31 cellular contexts compared by ENCODE assay signal in the genomic region with DNA sequence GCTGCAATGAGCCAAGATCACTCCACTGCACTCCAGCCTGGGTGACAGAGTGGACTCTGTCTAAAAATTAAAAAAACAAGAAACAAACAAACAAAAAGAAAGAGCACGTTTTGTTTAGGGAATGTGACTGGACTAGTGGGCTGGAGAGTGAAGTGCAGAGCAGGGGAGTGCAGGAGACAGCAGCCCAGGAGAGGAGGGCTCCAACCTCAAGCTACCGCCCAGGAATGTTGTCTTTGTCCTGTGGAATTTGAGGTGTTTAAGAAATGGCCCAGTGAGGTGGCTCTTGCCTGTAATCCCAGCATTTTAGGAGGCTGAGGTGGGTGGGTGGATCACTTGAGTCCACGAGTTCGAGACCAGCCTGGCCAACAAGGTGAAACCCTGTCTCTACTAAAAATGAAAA. TPM values are rescaled to one million over a fixed set of nuclear protein-coding genes. Genes with fewer than 3 reads are reported as not detected.
DNase-seq lines count a peak whose midpoint lies in the region; ATAC-seq, FAIRE-seq and TF ChIP-seq lines count a peak whose summit lies in the region.
"Had no signal": no experiment of that assay in that cellular context is flagged by ENCODE, and none has a peak within 500 bp of the region (broad histone marks: within the 10 kb centered on the region; RNA-seq: fewer than 3 reads in every experiment).

No MANE protein-coding gene starts in this region.

- H3K56ac ChIP-seq in H1 (replicated peaks; ENCODE audit: insufficient read length, low read depth, low read length) (no peak overlapping the region), mesendoderm (ENCODE audit: low read length) (no peak overlapping the region)

- peaks cover 4% of the 10 kb centered on the region; the same call in 1 of the 3 replicates for H3K4me1 Mint-ChIP-seq in GM23338

- H3K9me3 Mint-ChIP-seq in GM23338 = no peaks in the 10 kb centered on the region
- H3K9me3 Mint-ChIP-seq: CD4-positive, alpha-beta T cell; HFFc6 had no signal

- no peaks in the 10 kb centered on the region for H3K23me2 ChIP-seq in H1 (ENCODE audit: low read depth, low read length)

- H3K79me2 ChIP-seq in GM23338 (replicated peaks; ENCODE audit: insufficient read depth) (no peaks in the 10 kb centered on the region), H1 (ENCODE audit: control insufficient read depth in 1 of 2, insufficient read depth in 2 of 2, low read length in 2 of 2) (no peaks in the 10 kb centered on the region), mesendoderm (ENCODE audit: control insufficient read depth, insufficient read depth, low read length) (no peaks in the 10 kb centered on the region)

- POLR2A ChIA-PET in H1 (lab: Charles Lee; ENCODE audit: partially characterized antibody) = interaction anchor here (2.8 kb wide), 1 partner anchor 43 kb away, joined by 11 read pairs; a partner anchor contains a TSS

- no peaks in the 10 kb centered on the region for H3K9me2 ChIP-seq in GM23338 (ENCODE audit: insufficient read depth)

- H2BK120ac ChIP-seq in H1 (replicated peaks; ENCODE audit: low read depth, low read length) (no peak overlapping the region), mesendoderm (ENCODE audit: low read depth, low read length) (no peak overlapping the region)

- no peak overlapping the region for H3K27ac Mint-ChIP-seq in GM23338
- H3K27ac Mint-ChIP-seq: CD4-positive, alpha-beta T cell; HFFc6 had no signal

- no peak for TF ChIP-seq POLR2A in H1 (IDR thresholded peaks at IDR 0.05; ENCODE audit: control extremely low read depth in 1 of 2, low read depth in 2 of 2, low read length in 2 of 2)

- no peaks in the 10 kb centered on the region for H3K9me3 ChIP-seq in NT2/D1 (ENCODE audit: insufficient read depth, low read length)
- H3K9me3 ChIP-seq in H1 (ENCODE audit: insufficient read depth in 2 of 2, low read depth in 1 of 2, low read length in 1 of 2) = no peaks in the 10 kb centered on the region
- H3K9me3 ChIP-seq: A549; BLaER1 treated with 17β-estradiol and CSF1 and Interleukin-3, amounts not matched to agents 10 nM and 100 nM; HAP-1 had no signal

- H3K36me3 ChIP-seq in GM23338 (ENCODE audit: insufficient read depth) (no peaks in the 10 kb centered on the region), NT2/D1 (ENCODE audit: insufficient read depth, insufficient read length, low read length) (no peaks in the 10 kb centered on the region), H1 (ENCODE audit: control insufficient read depth in 2 of 4, insufficient read depth in 4 of 4, low read length in 3 of 4) (no peaks in the 10 kb centered on the region), mesendoderm (ENCODE audit: control insufficient read depth, insufficient read depth, low read length) (no peaks in the 10 kb centered on the region)
- H3K36me3 ChIP-seq: BLaER1 treated with 17β-estradiol and CSF1 and Interleukin-3, amounts not matched to agents 10 nM and 100 nM; HAP-1 had no signal

- no peak overlapping the region for H2BK5ac ChIP-seq in H1 (ENCODE audit: low read depth, low read length)
- H2BK5ac ChIP-seq in mesendoderm (ENCODE audit: low read length) = no peak overlapping the region

- no peak for TF ChIP-seq EP300 in H1 (IDR thresholded peaks at IDR 0.05; ENCODE audit: borderline replicate concordance in 1 of 2, low read depth in 2 of 2, low read length in 2 of 2)

- H4K5ac ChIP-seq in H1 (ENCODE audit: insufficient read length, low read depth, low read length) (no peak overlapping the region), mesendoderm (ENCODE audit: low read length) (no peak overlapping the region)

- no peak for TF ChIP-seq RAD21 in H1 (IDR thresholded peaks at IDR 0.05 in 1 of 2, conservative IDR thresholded peaks at IDR 0.05 in 1 of 2; ENCODE audit: low read depth in 2 of 2, low read length in 2 of 2)

- H2AFZ ChIP-seq in GM23338 = peak overlapping the region; percentile 90; the same call in 1 of the 2 replicates
- H2AFZ ChIP-seq in H1 (ENCODE audit: low read length) = no peak overlapping the region

- no peak overlapping the region for H3K4me3 Mint-ChIP-seq in GM23338
- H3K4me3 Mint-ChIP-seq: CD4-positive, alpha-beta T cell; HFFc6 had no signal

- peaks cover 3% of the 10 kb centered on the region; the same call in 1 of the 2 replicates for H3K4me1 ChIP-seq in GM23338 (ENCODE audit: insufficient read depth)
- no peaks in the 10 kb centered on the region for H3K4me1 ChIP-seq in NT2/D1 (ENCODE audit: insufficient read depth, insufficient read length)
- H3K4me1 ChIP-seq in H1 (replicated peaks in 1 of 4; ENCODE audit: control insufficient read depth in 3 of 4, insufficient read depth in 4 of 4, low read length in 3 of 4) = peaks cover 0 to 2% (median 0%) of the 10 kb centered on the region in 4 experiments; a peak in 1 of 7 replicates
- H3K4me1 ChIP-seq in mesendoderm (ENCODE audit: control insufficient read depth, low read depth, low read length) = no peaks in the 10 kb centered on the region
- H3K4me1 ChIP-seq: A549, HAP-1 had no signal

- no peak overlapping the region for H2BK12ac ChIP-seq in H1 (ENCODE audit: low read depth, low read length)

- H4K20me1 ChIP-seq in GM23338 (replicated peaks; ENCODE audit: insufficient read depth) = no peaks in the 10 kb centered on the region
- no peaks in the 10 kb centered on the region for H4K20me1 ChIP-seq in H1 (replicated peaks in 1 of 2; ENCODE audit: control insufficient read depth in 1 of 2, insufficient read depth in 2 of 2, low read length in 2 of 2)
- H4K20me1 ChIP-seq: BLaER1 treated with 17β-estradiol and CSF1 and Interleukin-3, amounts not matched to agents 10 nM and 100 nM had no signal

- no peak overlapping the region for H3K14ac ChIP-seq in H1 (ENCODE audit: insufficient read length)

- no peak overlapping the region for H2BK20ac ChIP-seq in H1 (ENCODE audit: low read length)

- H3K4me3 ChIP-seq in GM23338 (no peak overlapping the region), NT2/D1 (ENCODE audit: insufficient read length, low read depth) (no peak overlapping the region), H1 (ENCODE audit: extremely low read depth in 1 of 4, insufficient read depth in 2 of 4, low read depth in 3 of 4, low read length in 4 of 4) (no peak overlapping the region), mesendoderm (ENCODE audit: low read length) (no peak overlapping the region)
- H3K4me3 ChIP-seq: A549; BLaER1 treated with 17β-estradiol and CSF1 and Interleukin-3, amounts not matched to agents 10 nM and 100 nM; HAP-1; SK-N-MC had no signal

- no peak overlapping the region for H4K8ac ChIP-seq in H1 (ENCODE audit: extremely low read depth, insufficient read depth, low read length)
- H4K8ac ChIP-seq in mesendoderm (ENCODE audit: low read depth, low read length) = no peak overlapping the region

- no peak overlapping the region for H3K18ac ChIP-seq in H1 (ENCODE audit: extremely low read depth, low read length)
- no peak overlapping the region for H3K18ac ChIP-seq in mesendoderm (ENCODE audit: low read length)

- no peaks in the 10 kb centered on the region for H3K27me3 ChIP-seq in GM23338 (ENCODE audit: insufficient read depth)
- H3K27me3 ChIP-seq in NT2/D1 (ENCODE audit: insufficient read depth, insufficient read length) = no peaks in the 10 kb centered on the region
- H3K27me3 ChIP-seq in H1 (replicated peaks in 1 of 4; ENCODE audit: control insufficient read depth in 3 of 4, extremely low read depth in 1 of 4, insufficient read depth in 3 of 4, low read length in 3 of 4) = no peaks in the 10 kb centered on the region
- H3K27me3 ChIP-seq in mesendoderm (ENCODE audit: insufficient read depth, low read length, poor library complexity) = no peaks in the 10 kb centered on the region
- H3K27me3 ChIP-seq: BLaER1 treated with 17β-estradiol and CSF1 and Interleukin-3, amounts not matched to agents 10 nM and 100 nM had no signal

- H4K91ac ChIP-seq in H1 (replicated peaks; ENCODE audit: insufficient read length, low read length) = no peak overlapping the region

- WGBS in H1 (ENCODE audit: extremely low coverage in 1 of 2, insufficient coverage in 1 of 2, insufficient read length in 1 of 2, insufficient replicate concordance in 2 of 2, low coverage in 1 of 2, low lambda C conversion rate in 2 of 2, missing lambda C conversion rate in 1 of 2), 2 experiments = 67% methylated on average over 4 of the region's 4 CpGs; no CpG with 5 or more reads in 1 of the 2 experiments
- no CpG with 5 or more reads among the region's 4 CpGs for WGBS in mesendoderm (ENCODE audit: extremely low coverage, insufficient coverage, low lambda C conversion rate)

- H3K9ac ChIP-seq in NT2/D1 (ENCODE audit: insufficient read length, low read depth) = no peak overlapping the region
- H3K9ac ChIP-seq in H1 (replicated peaks in 1 of 4; ENCODE audit: extremely low read depth in 1 of 4, low read depth in 3 of 4, low read length in 3 of 4) = no peak overlapping the region
- H3K9ac ChIP-seq in mesendoderm (ENCODE audit: low read length) = no peak overlapping the region
- H3K9ac ChIP-seq: BLaER1 treated with 17β-estradiol and CSF1 and Interleukin-3, amounts not matched to agents 10 nM and 100 nM had no signal

- DNase-seq in GM23338 (ENCODE audit: low spot score) (peak; percentile 58), NT2/D1 (ENCODE audit: low read depth, low spot score) (peak; percentile 51), H1 (ENCODE audit: low read depth in 1 of 2, low spot score in 2 of 2) (peak in 1 of 2 experiments; percentile 36), mesendoderm (peak; percentile 81), retina (no peak), HuH-7 (ENCODE audit: low spot score) (no peak)
- DNase-seq in activated CD4-positive, alpha-beta T cell treated with anti-CD3 and anti-CD28 coated beads, Interleukin-2, amount 50 U/mL, for 1 hour = no peak
- no peak for DNase-seq in activated effector memory CD4-positive, alpha-beta T cell treated with anti-CD3 and anti-CD28 coated beads, Interleukin-2, amount 50 U/mL, for 16 hours
- DNase-seq: AML-193; CD4-positive, alpha-beta T cell; COR-L47; EL; GF-D8; HFFc6; IMR-90; KG1; MM.1S; NCI-H1694; NCI-H2081; NCI-H226; NCI-H510A; NCI-H69; SIG-M5 had no signal

- CTCF ChIA-PET in H1 (lab: Charles Lee; ENCODE audit: partially characterized antibody) = interaction anchor here (0.9 to 1.3 kb wide), 3 partner anchors 14 to 28 kb away, joined by 3 to 6 read pairs (median 4); no protein-coding TSS in a partner anchor

- H3K4ac ChIP-seq in H1 (replicated peaks; ENCODE audit: insufficient read length, low read depth, low read length) (no peak overlapping the region), mesendoderm (ENCODE audit: low read depth, low read length) (no peak overlapping the region)

- no peak overlapping the region for H3K23ac ChIP-seq in H1 (ENCODE audit: insufficient read length)
- no peak overlapping the region for H3K23ac ChIP-seq in mesendoderm (ENCODE audit: low read length)

- no peak overlapping the region for H2AK5ac ChIP-seq in H1 (ENCODE audit: low read depth, low read length)
- H2AK5ac ChIP-seq in mesendoderm (ENCODE audit: low read length) = no peak overlapping the region

- H3F3A ChIP-seq in GM23338 (replicated peaks; ENCODE audit: low read depth) = no peaks in the 10 kb centered on the region

- H3K4me2 ChIP-seq in GM23338 = no peak overlapping the region
- no peak overlapping the region for H3K4me2 ChIP-seq in H1 (ENCODE audit: insufficient read depth in 1 of 2, low read depth in 2 of 2, low read length in 2 of 2)
- no peak overlapping the region for H3K4me2 ChIP-seq in mesendoderm (ENCODE audit: low read length)
- H3K4me2 ChIP-seq: A549; BLaER1 treated with 17β-estradiol and CSF1 and Interleukin-3, amounts not matched to agents 10 nM and 100 nM had no signal

- H3K36me3 Mint-ChIP-seq in GM23338 (ENCODE audit: low read depth) = no peaks in the 10 kb centered on the region

- H3K27me3 Mint-ChIP-seq in GM23338 (ENCODE audit: insufficient read depth, low read depth, poor library complexity) = no peaks in the 10 kb centered on the region
- H3K27me3 Mint-ChIP-seq: CD4-positive, alpha-beta T cell had no signal

- H3K79me1 ChIP-seq in H1 (ENCODE audit: low read depth, low read length) (no peaks in the 10 kb centered on the region), mesendoderm (ENCODE audit: low read length) (no peaks in the 10 kb centered on the region)

- peak; percentile 80 for ATAC-seq in GM23338
- ATAC-seq: A549 had no signal

- FAIRE-seq in H1 (lab: Jason Lieb, UNC) = no peak
- FAIRE-seq: A549, GM12892, GM19239, HTR-8/SVneo, RCC 7860 had no signal

- H2BK15ac ChIP-seq in H1 (ENCODE audit: low read length) (no peak overlapping the region), mesendoderm (replicated peaks; ENCODE audit: low read depth) (no peak overlapping the region)

- TF ChIP-seq CTCF in GM23338 (conservative IDR thresholded peaks at IDR 0.05; ENCODE audit: low read depth in 2 of 2) (no peak), H1 (IDR thresholded peaks at IDR 0.05; ENCODE audit: control extremely low read depth in 1 of 3, insufficient read depth in 1 of 3, low read depth in 1 of 3, low read length in 3 of 3) (peak in 1 of 3 experiments; percentile 5; a peak in 1 of 4 replicates)

- H3K27ac ChIP-seq in GM23338 (ENCODE audit: low read depth) (peak overlapping the region; percentile 53; the same call in 1 of the 2 replicates), H1 (ENCODE audit: low read depth, low read length) (no peak overlapping the region), mesendoderm (ENCODE audit: low read depth, low read length) (no peak overlapping the region)
- H3K27ac ChIP-seq: A549; BLaER1 treated with 17β-estradiol and CSF1 and Interleukin-3, amounts not matched to agents 10 nM and 100 nM; SK-N-MC had no signal

RNA-seq across cellular contexts. Expression of a gene that starts 42.4 kb away (rescaled TPM):
- 77.2 and 82.1 TPM in 2 replicates for total RNA-seq in GM23338 (2014; rRNA removed; shearing (Covaris generic))
- 105 and 133 TPM in 2 replicates for polyA plus RNA-seq in GM23338 (2016; fragmentation: Nextera tagmentation; extraction: Ambion mirVana)
- total RNA-seq in H1 (2021; fragmentation: NEBNext Ultra II Directional; extraction: Animal tissue kit (Norgen Biotek cat#: 25700)) = 101 and 102 TPM in 2 replicates
- polyA plus RNA-seq in H1 (2011; rRNA removed) = 32.9 and 72.1 TPM in 2 replicates
- 72.5 TPM for polyA plus RNA-seq in H1 (2011; cell fraction: cytosol; rRNA removed)
- 62.3 TPM for polyA plus RNA-seq in H1 (2011; cell fraction: nucleus; rRNA removed)
- 73.4 to 112 TPM (median 81.3 TPM) in 4 replicates for polyA plus RNA-seq in H1 (2012, experiment 1 of 2)
- polyA plus RNA-seq in H1 (2012, experiment 2 of 2) = 4.2 TPM
- 82.2 TPM for polyA plus RNA-seq in H1 (2013, experiment 1 of 2)
- 83.1 TPM for polyA plus RNA-seq in H1 (2013, experiment 2 of 2)
- polyA minus RNA-seq in H1 (2011; rRNA and poly(A)+ RNA removed) = 139 and 186 TPM in 2 replicates
- polyA minus RNA-seq in H1 (2011; cell fraction: cytosol; rRNA and poly(A)+ RNA removed) = 53.3 TPM
- polyA minus RNA-seq in H1 (2011; cell fraction: nucleus; rRNA and poly(A)+ RNA removed) = 149 TPM
- 78.0 TPM for polyA plus RNA-seq in mesendoderm (2013, experiment 1 of 2)
- polyA plus RNA-seq in mesendoderm (2013, experiment 2 of 2) = 80.5 TPM

Comparison
In these comparisons a context has a peak if more than half of its experiments do, and no peak if none do; other contexts are left out.
1. DNase-seq: peak in GM23338 (single experiment), NT2/D1 (single experiment) and mesendoderm (single experiment); none in activated CD4-positive, alpha-beta T cell treated with anti-CD3 and anti-CD28 coated beads, Interleukin-2, amount 50 U/mL, for 1 hour (single experiment), activated effector memory CD4-positive, alpha-beta T cell treated with anti-CD3 and anti-CD28 coated beads, Interleukin-2, amount 50 U/mL, for 16 hours (single experiment), retina (single experiment) and HuH-7 (single experiment).